In the genomic region with DNA sequence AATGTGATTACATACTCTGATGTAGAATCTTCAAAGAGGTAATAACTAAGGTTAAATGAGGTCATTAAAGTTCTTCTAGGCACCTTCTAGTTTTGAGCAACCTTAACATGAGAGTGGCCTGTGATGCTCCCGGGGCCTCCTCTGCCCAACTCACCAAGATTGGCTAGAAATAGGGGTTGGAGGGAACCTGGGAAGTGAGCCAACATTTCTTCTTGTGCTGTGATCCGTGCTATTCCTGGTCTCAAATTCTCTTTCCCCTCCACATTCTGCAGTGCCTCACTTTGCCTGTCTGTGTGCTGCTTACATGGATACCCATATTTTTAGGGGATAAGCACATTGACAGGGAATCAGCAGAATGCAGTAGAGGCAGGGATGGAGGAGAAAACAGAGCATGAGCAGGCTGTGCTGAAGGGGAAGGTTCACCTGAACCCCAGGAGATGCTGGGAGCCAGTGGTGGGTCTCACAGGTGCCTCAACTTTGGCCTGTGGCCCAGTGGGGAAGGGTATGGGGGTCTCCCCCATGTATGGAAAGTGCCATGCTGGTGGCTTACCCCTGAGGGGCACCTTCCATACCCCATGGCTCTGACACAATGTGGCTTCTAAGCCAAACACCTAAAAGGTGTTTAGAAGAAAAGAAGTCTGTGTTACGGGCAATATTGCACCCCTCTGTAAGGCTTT, we compare ENCODE assay signal across 28 cellular contexts.
"Had no signal": no experiment of that assay in that cellular context is flagged by ENCODE, and none has a peak within 500 bp of the region (broad histone marks: within the 10 kb centered on the region; RNA-seq: fewer than 3 reads in every experiment).

No MANE protein-coding gene starts in this region.

- H3K27ac Mint-ChIP-seq: activated CD4-positive, alpha-beta T cell treated with anti-CD3 and anti-CD28 coated beads for 36 hours; activated CD4-positive, alpha-beta T cell treated with anti-CD3 and anti-CD28 coated beads, Interleukin-2, amount 10 ng/mL, durations not matched to agents 7 days and 5 days; activated CD8-positive, alpha-beta T cell treated with anti-CD3 and anti-CD28 coated beads, Interleukin-2, amount 10 ng/mL, durations not matched to agents 7 days and 5 days; activated naive CD4-positive, alpha-beta T cell treated with anti-CD3 and anti-CD28 coated beads for 36 hours; activated naive CD4-positive, alpha-beta T cell treated with anti-CD3 and anti-CD28 coated beads, Interleukin-2, amount 50 U/mL, for 72 hours; activated T-cell treated with anti-CD3 and anti-CD28 coated beads, Interleukin-2, amount 50 U/mL, for 24 hours; brain had no signal

- DNase-seq: activated CD4-positive, alpha-beta T cell treated with anti-CD3 and anti-CD28 coated beads for 36 hours; activated CD4-positive, alpha-beta T cell treated with anti-CD3 and anti-CD28 coated beads, Interleukin-2, amount 10 ng/mL, durations not matched to agents 7 days and 5 days; activated CD4-positive, alpha-beta T cell treated with anti-CD3 and anti-CD28 coated beads, Interleukin-2, amount 50 U/mL, for 48 hours; activated CD8-positive, alpha-beta T cell treated with anti-CD3 and anti-CD28 coated beads, Interleukin-2, amount 10 ng/mL, durations not matched to agents 7 days and 5 days; activated gamma-delta T cell treated with Interleukin-2 at 50 U/mL for 16 hours; activated naive CD4-positive, alpha-beta T cell treated with anti-CD3 and anti-CD28 coated beads for 36 hours; activated T-cell treated with anti-CD3 and anti-CD28 coated beads, Interleukin-2, amount 50 U/mL, for 24 hours; adrenal gland; Kasumi-1; KBM-7; MG63; NCI-H1048; NCI-H1105 treated with DMSO at 0.1 percent for 48 hours; NCI-H1436; NCI-H1694; NCI-H1930; NCI-H2081 treated with DMSO at 0.1 percent for 48 hours; NCI-H226; NCI-H446 treated with DMSO at 0.1 percent for 48 hours; NCI-H524 treated with DMSO at 0.1 percent for 48 hours; NCI-H748 treated with DMSO at 0.1 percent for 48 hours; OCI-M1; SHP77; SJCRH30; T1000 had no signal

- H3K4me3 ChIP-seq: adrenal gland, MG63, SJCRH30, SK-N-MC had no signal

- H3K36me3 ChIP-seq: adrenal gland, MG63, SJCRH30 had no signal

- H3K4me1 ChIP-seq: adrenal gland had no signal

- H3K4me3 Mint-ChIP-seq: activated CD4-positive, alpha-beta T cell treated with anti-CD3 and anti-CD28 coated beads for 36 hours; activated CD4-positive, alpha-beta T cell treated with anti-CD3 and anti-CD28 coated beads, Interleukin-2, amount 10 ng/mL, durations not matched to agents 7 days and 5 days; activated CD8-positive, alpha-beta T cell treated with anti-CD3 and anti-CD28 coated beads, Interleukin-2, amount 10 ng/mL, durations not matched to agents 7 days and 5 days; activated naive CD4-positive, alpha-beta T cell treated with anti-CD3 and anti-CD28 coated beads for 36 hours; activated T-cell treated with anti-CD3 and anti-CD28 coated beads, Interleukin-2, amount 50 U/mL, for 24 hours; brain had no signal

- H3K27me3 ChIP-seq: MG63, SJCRH30 had no signal

- H3K9me3 ChIP-seq: adrenal gland, MG63, SJCRH30 had no signal

- H3K27ac ChIP-seq: adrenal gland, SJCRH30, SK-N-MC had no signal

- ATAC-seq: activated CD4-positive, alpha-beta T cell treated with anti-CD3 and anti-CD28 coated beads for 36 hours; activated CD8-positive, alpha-beta T cell treated with anti-CD3 and anti-CD28 coated beads, Interleukin-2, amount 10 ng/mL, durations not matched to agents 7 days and 5 days; activated naive CD4-positive, alpha-beta T cell treated with anti-CD3 and anti-CD28 coated beads, Interleukin-2, amount 50 U/mL, for 72 hours had no signal

- H3K9me3 Mint-ChIP-seq: activated CD4-positive, alpha-beta T cell treated with anti-CD3 and anti-CD28 coated beads, Interleukin-2, amount 10 ng/mL, durations not matched to agents 7 days and 5 days; activated T-cell treated with anti-CD3 and anti-CD28 coated beads, Interleukin-2, amount 50 U/mL, for 24 hours had no signal

- H3K36me3 Mint-ChIP-seq: activated naive CD4-positive, alpha-beta T cell treated with anti-CD3 and anti-CD28 coated beads, Interleukin-2, amount 50 U/mL, for 72 hours; brain had no signal

- H3K4me1 Mint-ChIP-seq: activated CD4-positive, alpha-beta T cell treated with anti-CD3 and anti-CD28 coated beads for 36 hours; activated CD4-positive, alpha-beta T cell treated with anti-CD3 and anti-CD28 coated beads, Interleukin-2, amount 10 ng/mL, durations not matched to agents 7 days and 5 days had no signal
